ENCODE assay signal across 8 cellular contexts in the genomic region with DNA sequence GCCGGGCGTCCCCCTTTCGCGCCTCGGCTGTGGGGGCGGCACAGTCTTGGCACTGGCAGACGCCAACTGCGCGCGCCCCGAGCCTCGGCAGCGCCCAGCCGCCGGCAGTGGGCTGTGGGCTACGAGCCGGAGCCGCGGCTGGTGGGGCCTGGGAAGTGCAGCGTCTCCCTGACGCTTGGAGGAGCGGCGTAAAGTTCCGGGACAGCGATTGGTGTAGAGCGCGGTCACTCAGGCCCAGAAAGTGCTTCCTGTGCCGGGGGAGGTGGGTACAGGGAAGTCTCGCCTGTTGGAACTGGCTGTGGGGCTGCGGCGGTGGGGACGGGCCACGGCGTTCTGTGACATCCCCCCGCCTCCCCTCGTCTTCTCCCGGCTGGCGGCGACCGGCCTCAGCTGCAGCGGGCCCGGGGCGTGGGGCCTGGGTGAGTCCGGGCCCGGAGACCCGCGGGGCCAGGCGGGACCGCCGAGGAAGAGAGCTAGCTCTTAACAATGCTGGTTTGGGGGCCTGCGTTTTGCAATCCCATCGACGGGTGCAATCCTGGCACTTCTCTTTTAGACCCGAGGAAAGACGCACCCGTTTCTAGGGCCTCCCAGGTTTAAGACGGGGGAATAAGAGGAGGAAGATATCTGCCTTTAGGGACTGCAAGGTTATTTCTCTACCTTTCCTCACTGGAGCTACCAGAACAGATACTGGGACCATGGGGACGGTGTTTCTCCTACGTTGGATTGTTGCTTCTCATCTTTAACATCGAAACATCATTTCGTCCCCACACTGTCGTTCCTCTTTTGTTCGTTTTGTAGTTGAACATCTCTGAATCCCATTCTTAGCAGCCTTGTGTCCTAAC. TPM values are rescaled to one million over a fixed set of nuclear protein-coding genes. Genes with fewer than 3 reads are reported as not detected.
DNase-seq lines count a peak whose midpoint lies in the region; ATAC-seq, FAIRE-seq and TF ChIP-seq lines count a peak whose summit lies in the region.

A gene (minus strand): TSS at position 157 of the 842 bp plus-strand sequence. CDS start 233 bp downstream, outside the sequence.
A gene (plus strand): TSS at position 265 of the 842 bp plus-strand sequence. CDS start 4,575 bp downstream, outside the sequence.

- DNase-seq in CD1c-positive myeloid dendritic cell (ENCODE audit: extremely low spot score) (peak; percentile 99), NCI-H748 treated with DMSO at 0.1 percent for 48 hours (lab: John Stamatoyannopoulos, UW) (peak; percentile 87), dermis blood vessel endothelial cell (peak; percentile 99), HepG2 (ENCODE audit: low spot score) (peak; percentile 94)
- peak; percentile 94 to 95 for DNase-seq in activated CD4-positive, alpha-beta T cell treated with anti-CD3 and anti-CD28 coated beads, Interleukin-2, amount 50 U/mL, for 4 hours
- DNase-seq in stimulated activated CD4-positive, alpha-beta T cell treated with anti-CD3 and anti-CD28 coated beads, Interleukin-4, amount 100 ng/mL, for 1 hour: peak; percentile 96

- no TSS peak for BruUV-seq in HepG2 (replicated peaks; lab: Mats Ljungman, UMichigan)

- POLR2A ChIA-PET in HepG2 (lab: Yijun Ruan, JAX): interaction anchor here (0.7 to 1.1 kb wide), 2 partner anchors 191 to 216 kb away, joined by 3 to 4 read pairs; no protein-coding TSS in a partner anchor

- peak; percentile 67 for TF ChIP-seq RAD21 in HepG2 (CRISPR knock-in tag; IDR thresholded peaks at IDR 0.05)

- 1% methylated on average over 28 of the region's 63 CpGs for WGBS in HepG2 (ENCODE audit: low lambda C conversion rate)

- CTCF ChIA-PET in HepG2 (lab: Yijun Ruan, JAX; ENCODE audit: low intra/inter-chr PET ratio, low total read pairs): no interaction called here

- 0 out of 5 replicates have a peak, but pooled peaks cover 0 to 1% of the 10 kb centered on the region in 2 experiments for H3K36me3 ChIP-seq in HepG2 (replicated peaks in 1 of 2; ENCODE audit: control insufficient read depth in 1 of 2, insufficient read depth in 2 of 2, low read length in 2 of 2)

- peak within 1 kb of the TSS; percentile 82 for H2AFZ ChIP-seq in HepG2 (ENCODE audit: low read length)

- H3K4me3 ChIP-seq in HepG2 (replicated peaks in 1 of 3; ENCODE audit: insufficient read depth in 1 of 3, low read depth in 2 of 3, low read length in 3 of 3): peak within 1 kb of the TSS; percentile 77 to 85 (median 82)

- H3K4me1 ChIP-seq in HepG2 (ENCODE audit: insufficient read depth, low read length): peaks cover 35% of the 10 kb centered on the region

- 0 out of 2 replicates have a peak, but pooled peaks have one; percentile 35 for TF ChIP-seq CTCF in HepG2 (CRISPR knock-in tag; IDR thresholded peaks at IDR 0.05)

- peak within 1 kb of the TSS; percentile 80 for H3K4me2 ChIP-seq in HepG2 (ENCODE audit: low read depth, low read length)

- FAIRE-seq in HepG2 (lab: Jason Lieb, UNC): peak; percentile 18

- ATAC-seq in GM19372 (IDR thresholded peaks at IDR 0.05; ENCODE audit: low read depth, unreplicated experiment) (peak; percentile 98), HG03558 (IDR thresholded peaks at IDR 0.05; ENCODE audit: extremely low read depth, unreplicated experiment) (peak; percentile 99), HepG2 (peak; percentile 99)

- H3K27me3 ChIP-seq in HepG2 (ENCODE audit: control insufficient read depth in 1 of 2, insufficient read depth in 2 of 2, low read length in 2 of 2): no peaks in the 10 kb centered on the region; a peak in 1 of 5 replicates

- TF ChIP-seq EP300 in HepG2 (IDR thresholded peaks at IDR 0.05; ENCODE audit: low read depth in 2 of 2, low read length in 2 of 2) (no peak), HepG2 (CRISPR knock-in tag; IDR thresholded peaks at IDR 0.05; ENCODE audit: borderline replicate concordance) (no peak)

- peak within 1 kb of the TSS; percentile 70 for H3K27ac ChIP-seq in HepG2 (ENCODE audit: extremely low read length, insufficient read depth, low read length)

- no peaks in the 10 kb centered on the region for H3K9me3 ChIP-seq in HepG2 (ENCODE audit: low read length)

- in situ Hi-C loops in HepG2 (cut with HindIII; ENCODE audit: extremely low pct_ligation_motif_present, low pct_unique_long_range_greater_than_20kb): no loop called here

- peak; percentile 43 to 72; a peak in 3 of 4 replicates for TF ChIP-seq POLR2A in HepG2 (IDR thresholded peaks at IDR 0.05; ENCODE audit: insufficient read depth in 1 of 2, low read depth in 2 of 2, low read length in 2 of 2)

- intact Hi-C loops in HepG2 (cut with micrococcal nuclease; ENCODE audit: unreplicated experiment): loop anchor here (1.0 to 5.0 kb wide), 3 partner anchors 40 to 153 kb away; no protein-coding TSS in a partner anchor

- H3K9ac ChIP-seq in HepG2 (ENCODE audit: insufficient read depth, low read depth, low read length): peak within 1 kb of the TSS; percentile 80

- H3K79me2 ChIP-seq in HepG2 (ENCODE audit: insufficient read depth, low read length): peaks cover 25% of the 10 kb centered on the region

- H4K20me1 ChIP-seq in HepG2 (ENCODE audit: insufficient read depth, low read length): no peaks in the 10 kb centered on the region

TF ChIP-seq in HepG2, 621 proteins besides CTCF, POLR2A, EP300 and RAD21 (continues in another document):
- TF ChIP-seq BORCS8-MEF2B (CRISPR knock-in tag; IDR thresholded peaks at IDR 0.05) (no peak; the same call in 1 of the 2 replicates), ZNF788 (CRISPR knock-in tag; IDR thresholded peaks at IDR 0.05; ENCODE audit: borderline replicate concordance) (peak; percentile 80; the same call in 1 of the 2 replicates), KDM5B (CRISPR knock-in tag; IDR thresholded peaks at IDR 0.05; ENCODE audit: borderline replicate concordance) (peak; percentile 80; the same call in 1 of the 2 replicates), TOPORS (CRISPR knock-in tag; IDR thresholded peaks at IDR 0.05) (no peak), CENPX (CRISPR knock-in tag; IDR thresholded peaks at IDR 0.05) (no peak), SAFB2 (CRISPR knock-in tag; IDR thresholded peaks at IDR 0.05; ENCODE audit: borderline replicate concordance, low read depth) (no peak), RFX5 (IDR thresholded peaks at IDR 0.05; ENCODE audit: low read depth, low read length) (no peak), MTF2 (CRISPR knock-in tag; IDR thresholded peaks at IDR 0.05; ENCODE audit: borderline replicate concordance) (no peak), ZBTB21 (CRISPR knock-in tag; IDR thresholded peaks at IDR 0.05) (no peak)

RNA-seq across cellular contexts. Expression of the first gene that starts in this region (rescaled TPM):
- total RNA-seq in dermis blood vessel endothelial cell (13.3 and 20.2 TPM in 2 replicates), HepG2 (2016; rRNA removed; fragmentation: Illumina TruSeq; extraction: Trizol) (25.4 and 28.9 TPM in 2 replicates)
- 30.6 and 35.1 TPM in 2 replicates for total RNA-seq in HepG2 (2016; cell fraction: cytosol; rRNA removed; fragmentation: Illumina TruSeq; extraction: Trizol; ENCODE audit: low read depth)
- 24.2 and 28.6 TPM in 2 replicates for total RNA-seq in HepG2 (2016; cell fraction: insoluble cytoplasmic fraction; rRNA removed; fragmentation: Illumina TruSeq; extraction: Trizol)
- total RNA-seq in HepG2 (2016; cell fraction: membrane; rRNA removed; fragmentation: Illumina TruSeq; extraction: Trizol): 43.1 and 46.1 TPM in 2 replicates
- 11.4 and 15.6 TPM in 2 replicates for total RNA-seq in HepG2 (2016; cell fraction: nucleus; rRNA removed; fragmentation: Illumina TruSeq; extraction: Trizol)
- 6.8 and 10.2 TPM in 2 replicates for polyA plus RNA-seq in HepG2 (2011; rRNA removed)
- 4.2 and 5.7 TPM in 2 replicates for polyA plus RNA-seq in HepG2 (2011; cell fraction: cytosol; rRNA removed)
- 2.7 and 2.9 TPM in 2 replicates for polyA plus RNA-seq in HepG2 (2011; cell fraction: nucleus; rRNA removed)
- 10.8 and 11.6 TPM in 2 replicates for polyA plus RNA-seq in HepG2 (2012)
- polyA plus RNA-seq in HepG2 (2016; cell fraction: cytosol; fragmentation: Illumina TruSeq; extraction: Trizol; ENCODE audit: low read depth): 53.3 and 61.6 TPM in 2 replicates
- polyA plus RNA-seq in HepG2 (2016; cell fraction: insoluble cytoplasmic fraction; fragmentation: Illumina TruSeq; extraction: Trizol; ENCODE audit: low read depth): 34.9 and 38.2 TPM in 2 replicates
- polyA plus RNA-seq in HepG2 (2016; cell fraction: membrane; fragmentation: Illumina TruSeq; extraction: Trizol; ENCODE audit: low read depth): 47.9 and 57.2 TPM in 2 replicates
- polyA plus RNA-seq in HepG2 (2016; cell fraction: nucleus; fragmentation: Illumina TruSeq; extraction: Trizol; ENCODE audit: insufficient read depth, low read depth): 22.5 and 24.5 TPM in 2 replicates
- 1.4 and 3.0 TPM in 2 replicates for polyA minus RNA-seq in HepG2 (2011; rRNA and poly(A)+ RNA removed; ENCODE audit: low replicate concordance)
- polyA minus RNA-seq in HepG2 (2011; cell fraction: cytosol; rRNA and poly(A)+ RNA removed): 3.8 and 5.0 TPM in 2 replicates
- polyA minus RNA-seq in HepG2 (2011; cell fraction: nucleus; rRNA and poly(A)+ RNA removed): 7.5 and 12.9 TPM in 2 replicates

RNA-seq across cellular contexts. Expression of the second gene that starts in this region (rescaled TPM):
- total RNA-seq in dermis blood vessel endothelial cell (45.6 and 47.0 TPM in 2 replicates), HepG2 (2016; rRNA removed; fragmentation: Illumina TruSeq; extraction: Trizol) (18.0 and 22.7 TPM in 2 replicates)
- 3.8 and 6.1 TPM in 2 replicates for total RNA-seq in HepG2 (2016; cell fraction: cytosol; rRNA removed; fragmentation: Illumina TruSeq; extraction: Trizol; ENCODE audit: low read depth)
- total RNA-seq in HepG2 (2016; cell fraction: insoluble cytoplasmic fraction; rRNA removed; fragmentation: Illumina TruSeq; extraction: Trizol): 17.6 and 29.0 TPM in 2 replicates
- total RNA-seq in HepG2 (2016; cell fraction: membrane; rRNA removed; fragmentation: Illumina TruSeq; extraction: Trizol): 7.8 and 10.7 TPM in 2 replicates
- 19.8 and 22.3 TPM in 2 replicates for total RNA-seq in HepG2 (2016; cell fraction: nucleus; rRNA removed; fragmentation: Illumina TruSeq; extraction: Trizol)
- 17.3 and 23.2 TPM in 2 replicates for polyA plus RNA-seq in HepG2 (2011; rRNA removed)
- 11.2 and 15.3 TPM in 2 replicates for polyA plus RNA-seq in HepG2 (2011; cell fraction: cytosol; rRNA removed)
- 17.7 and 20.7 TPM in 2 replicates for polyA plus RNA-seq in HepG2 (2011; cell fraction: nucleus; rRNA removed)
- 12.2 and 12.9 TPM in 2 replicates for polyA plus RNA-seq in HepG2 (2012)
- 0.76 and 0.78 TPM in 2 replicates for polyA plus RNA-seq in HepG2 (2016; cell fraction: cytosol; fragmentation: Illumina TruSeq; extraction: Trizol; ENCODE audit: low read depth)
- 15.3 and 17.2 TPM in 2 replicates for polyA plus RNA-seq in HepG2 (2016; cell fraction: insoluble cytoplasmic fraction; fragmentation: Illumina TruSeq; extraction: Trizol; ENCODE audit: low read depth)
- 3.5 and 3.6 TPM in 2 replicates for polyA plus RNA-seq in HepG2 (2016; cell fraction: membrane; fragmentation: Illumina TruSeq; extraction: Trizol; ENCODE audit: low read depth)
- polyA plus RNA-seq in HepG2 (2016; cell fraction: nucleus; fragmentation: Illumina TruSeq; extraction: Trizol; ENCODE audit: insufficient read depth, low read depth): 25.2 and 28.1 TPM in 2 replicates
- 17.0 and 20.3 TPM in 2 replicates for polyA minus RNA-seq in HepG2 (2011; rRNA and poly(A)+ RNA removed; ENCODE audit: low replicate concordance)
- polyA minus RNA-seq in HepG2 (2011; cell fraction: cytosol; rRNA and poly(A)+ RNA removed): 15.1 and 17.7 TPM in 2 replicates
- 33.0 and 47.9 TPM in 2 replicates for polyA minus RNA-seq in HepG2 (2011; cell fraction: nucleus; rRNA and poly(A)+ RNA removed)

Comparison
In these comparisons a context has a peak if more than half of its experiments do, and no peak if none do; other contexts are left out.
1. Peak in every context shown above with its lines: DNase-seq, ATAC-seq, H3K4me3 ChIP-seq and H3K27ac ChIP-seq.